ENCODE assay signal across 2 cellular contexts in the genomic region with DNA sequence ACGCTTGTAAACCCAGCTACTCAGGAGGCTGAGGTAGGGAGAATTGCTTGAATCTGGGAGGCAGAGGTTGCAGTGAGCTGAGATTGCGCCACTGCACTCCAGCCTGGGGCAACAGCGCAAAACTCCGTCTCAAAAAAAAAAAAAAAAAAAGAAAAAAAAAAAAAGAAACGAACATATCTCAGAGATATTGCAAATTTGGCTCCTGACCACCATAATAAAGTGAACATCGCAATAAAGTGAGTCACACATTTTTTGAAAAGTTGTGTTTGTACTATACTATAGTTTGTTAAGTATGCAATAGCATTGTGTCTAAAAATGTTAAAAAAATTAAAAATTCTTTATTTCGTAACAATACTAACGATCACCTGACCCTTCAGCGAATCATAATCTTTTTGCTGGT.
TF ChIP-seq lines count a peak whose summit lies in the region.

No MANE protein-coding gene starts in this region.

TF ChIP-seq in HepG2, 621 proteins besides CTCF, POLR2A, EP300 and RAD21:
- TF ChIP-seq CEBPB (IDR thresholded peaks at IDR 0.05; ENCODE audit: borderline replicate concordance, low read depth, low read length) (0 out of 2 replicates have a peak, but pooled peaks have one; percentile 7), ZNF780A (CRISPR knock-in tag; IDR thresholded peaks at IDR 0.05) (no peak)

TF ChIP-seq in K562, 482 proteins besides CTCF, POLR2A, EP300 and RAD21:
- TF ChIP-seq CBX8 (IDR thresholded peaks at IDR 0.05; ENCODE audit: borderline replicate concordance, extremely low read depth, low read depth, low read length, poor library complexity, severe bottlenecking) (no peak), MAFG (tag; conservative IDR thresholded peaks at IDR 0.05) (no peak), CREB1 (IDR thresholded peaks at IDR 0.05) (no peak), CREB1 (CRISPR knock-in tag; IDR thresholded peaks at IDR 0.05) (no peak), ZNF436 (CRISPR knock-in tag; IDR thresholded peaks at IDR 0.05) (no peak), ZBTB26 (CRISPR knock-in tag; IDR thresholded peaks at IDR 0.05) (no peak), CEBPB (tag; IDR thresholded peaks at IDR 0.05) (peak; percentile 50; the same call in 1 of the 2 replicates), CHD4 (IDR thresholded peaks at IDR 0.05; ENCODE audit: insufficient read depth, insufficient replicate concordance, low read depth, low read length, poor library complexity, severe bottlenecking) (no peak), ZNF12 (CRISPR knock-in tag; IDR thresholded peaks at IDR 0.05) (no peak), SP1 (CRISPR knock-in tag; IDR thresholded peaks at IDR 0.05) (no peak), U2AF1 (optimal IDR thresholded peaks at IDR 0.05; ENCODE audit: low read depth, low read length) (no peak), ADNP (tag; IDR thresholded peaks at IDR 0.05) (no peak), HMG20B (CRISPR knock-in tag; IDR thresholded peaks at IDR 0.05) (no peak), SFPQ (IDR thresholded peaks at IDR 0.05; ENCODE audit: low read depth, low read length) (no peak), CEBPG (CRISPR knock-in tag; IDR thresholded peaks at IDR 0.05) (no peak), CEBPG (tag; conservative IDR thresholded peaks at IDR 0.05 in 1 of 2, IDR thresholded peaks at IDR 0.05 in 1 of 2) (0 out of 4 replicates have a peak, but pooled peaks have one; percentile 9 to 24), ARID3A (IDR thresholded peaks at IDR 0.05; ENCODE audit: borderline replicate concordance, low read depth, low read length) (no peak), ELK1 (CRISPR knock-in tag; IDR thresholded peaks at IDR 0.05) (no peak), XRCC5 (IDR thresholded peaks at IDR 0.05; ENCODE audit: low read depth, low read length) (no peak)
- TF ChIP-seq, protein P1, sequence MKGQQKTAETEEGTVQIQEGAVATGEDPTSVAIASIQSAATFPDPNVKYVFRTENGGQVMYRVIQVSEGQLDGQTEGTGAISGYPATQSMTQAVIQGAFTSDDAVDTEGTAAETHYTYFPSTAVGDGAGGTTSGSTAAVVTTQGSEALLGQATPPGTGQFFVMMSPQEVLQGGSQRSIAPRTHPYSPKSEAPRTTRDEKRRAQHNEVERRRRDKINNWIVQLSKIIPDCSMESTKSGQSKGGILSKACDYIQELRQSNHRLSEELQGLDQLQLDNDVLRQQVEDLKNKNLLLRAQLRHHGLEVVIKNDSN (CRISPR knock-in tag; IDR thresholded peaks at IDR 0.05), result no peak
- TF ChIP-seq, protein P2, sequence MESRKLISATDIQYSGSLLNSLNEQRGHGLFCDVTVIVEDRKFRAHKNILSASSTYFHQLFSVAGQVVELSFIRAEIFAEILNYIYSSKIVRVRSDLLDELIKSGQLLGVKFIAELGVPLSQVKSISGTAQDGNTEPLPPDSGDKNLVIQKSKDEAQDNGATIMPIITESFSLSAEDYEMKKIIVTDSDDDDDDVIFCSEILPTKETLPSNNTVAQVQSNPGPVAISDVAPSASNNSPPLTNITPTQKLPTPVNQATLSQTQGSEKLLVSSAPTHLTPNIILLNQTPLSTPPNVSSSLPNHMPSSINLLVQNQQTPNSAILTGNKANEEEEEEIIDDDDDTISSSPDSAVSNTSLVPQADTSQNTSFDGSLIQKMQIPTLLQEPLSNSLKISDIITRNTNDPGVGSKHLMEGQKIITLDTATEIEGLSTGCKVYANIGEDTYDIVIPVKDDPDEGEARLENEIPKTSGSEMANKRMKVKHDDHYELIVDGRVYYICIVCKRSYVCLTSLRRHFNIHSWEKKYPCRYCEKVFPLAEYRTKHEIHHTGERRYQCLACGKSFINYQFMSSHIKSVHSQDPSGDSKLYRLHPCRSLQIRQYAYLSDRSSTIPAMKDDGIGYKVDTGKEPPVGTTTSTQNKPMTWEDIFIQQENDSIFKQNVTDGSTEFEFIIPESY (CRISPR knock-in tag; IDR thresholded peaks at IDR 0.05), result peak; percentile 77; the same call in 1 of the 2 replicates
TF ChIP-seq in K562: peak in this region for 3.
